ENCODE assay signal across 37 cellular contexts in genomic region chr2:209993968-209994367, GRCh38.
"Had no signal": no experiment of that assay in that cellular context is flagged by ENCODE, and none has a peak within 500 bp of the region (broad histone marks: within the 10 kb centered on the region; RNA-seq: fewer than 3 reads in every experiment).

No MANE protein-coding gene starts in this region.

- H3K36me3 Mint-ChIP-seq: activated CD4-positive, alpha-beta memory T cell treated with anti-CD3 and anti-CD28 coated beads for 36 hours; activated CD8-positive, alpha-beta memory T cell treated with anti-CD3 and anti-CD28 coated beads, Interleukin-2, amount 10 ng/mL, durations not matched to agents 7 days and 5 days; activated naive CD4-positive, alpha-beta T cell treated with anti-CD3 and anti-CD28 coated beads, Interleukin-2, amount 50 U/mL, for 24 hours; activated naive CD8-positive, alpha-beta T cell treated with anti-CD3 and anti-CD28 coated beads for 36 hours had no signal

- FAIRE-seq: colon, endometrium, endothelial cell of umbilical vein, frontal cortex had no signal

- ATAC-seq: activated CD4-positive, alpha-beta T cell treated with anti-CD3 and anti-CD28 coated beads for 36 hours; activated CD8-positive, alpha-beta memory T cell treated with anti-CD3 and anti-CD28 coated beads, Interleukin-2, amount 10 ng/mL, durations not matched to agents 7 days and 5 days; activated CD8-positive, alpha-beta T cell treated with anti-CD3 and anti-CD28 coated beads, Interleukin-2, amount 10 ng/mL, durations not matched to agents 7 days and 5 days; activated naive CD8-positive, alpha-beta T cell treated with anti-CD3 and anti-CD28 coated beads, Interleukin-2, amount 50 U/mL, for 24 hours; body of pancreas; effector memory CD8-positive, alpha-beta T cell; T-helper 17 cell had no signal

- H3K27ac Mint-ChIP-seq: activated CD4-positive, alpha-beta memory T cell treated with anti-CD3 and anti-CD28 coated beads for 36 hours; activated CD4-positive, alpha-beta T cell treated with anti-CD3 and anti-CD28 coated beads for 36 hours; activated CD4-positive, alpha-beta T cell treated with anti-CD3 and anti-CD28 coated beads, Interleukin-2, amount 10 ng/mL, durations not matched to agents 24 days and 14 days; activated CD8-positive, alpha-beta memory T cell treated with anti-CD3 and anti-CD28 coated beads, Interleukin-2, amount 10 ng/mL, durations not matched to agents 7 days and 5 days; activated CD8-positive, alpha-beta T cell treated with anti-CD3 and anti-CD28 coated beads, Interleukin-2, amount 10 ng/mL, durations not matched to agents 7 days and 5 days; activated naive CD4-positive, alpha-beta T cell treated with anti-CD3 and anti-CD28 coated beads for 36 hours; activated naive CD4-positive, alpha-beta T cell treated with anti-CD3 and anti-CD28 coated beads, Interleukin-2, amount 50 U/mL, for 24 hours; activated naive CD8-positive, alpha-beta T cell treated with anti-CD3 and anti-CD28 coated beads for 36 hours; activated naive CD8-positive, alpha-beta T cell treated with anti-CD3 and anti-CD28 coated beads, Interleukin-2, amount 50 U/mL, for 24 hours; activated T-helper 1 cell treated with anti-CD3 and anti-CD28 coated beads, Interleukin-12 subunit alpha, Interleukin-12 subunit beta, Interleukin-2, Interleukin-4 antibody, amounts not matched to agents 30 ng/mL and 10 ng/mL and 1 ng/mL, durations not matched to agents 14 hours and 24 hours and 36 hours; activated T-helper 2 cell treated with anti-CD3 and anti-CD28 coated beads, Interferon-gamma antibody, Interleukin-2, Interleukin-4, amounts not matched to agents 10 μg/mL and 5 μg/mL and 100 μg/mL, durations not matched to agents 14 hours and 24 hours and 36 hours; T-helper 17 cell; T-helper 2 cell treated with Interferon-gamma antibody and Interleukin-4, amounts not matched to agents 5 μg/mL and 100 μg/mL, for 36 hours had no signal

- DNase-seq: activated CD4-positive, alpha-beta memory T cell treated with anti-CD3 and anti-CD28 coated beads for 36 hours; activated CD4-positive, alpha-beta T cell treated with anti-CD3 and anti-CD28 coated beads for 36 hours; activated CD4-positive, alpha-beta T cell treated with anti-CD3 and anti-CD28 coated beads, Interleukin-2, amount 10 ng/mL, durations not matched to agents 24 days and 14 days; activated CD4-positive, CD25-positive, alpha-beta regulatory T cell; activated CD4-positive, CD25-positive, alpha-beta regulatory T cell treated with anti-CD3 and anti-CD28 coated beads, Interleukin-2, amount 50 U/mL, for 72 hours; activated CD8-positive, alpha-beta memory T cell treated with anti-CD3 and anti-CD28 coated beads, Interleukin-2, amount 10 ng/mL, durations not matched to agents 7 days and 5 days; activated CD8-positive, alpha-beta memory T cell treated with anti-CD3 and anti-CD28 coated beads, Interleukin-2, amount 50 U/mL, for 4 hours; activated CD8-positive, alpha-beta T cell treated with anti-CD3 and anti-CD28 coated beads, Interleukin-2, amount 10 ng/mL, durations not matched to agents 7 days and 5 days; activated effector memory CD4-positive, alpha-beta T cell treated with anti-CD3 and anti-CD28 coated beads, Interleukin-2, amount 50 U/mL, for 16 hours; activated naive CD4-positive, alpha-beta T cell treated with anti-CD3 and anti-CD28 coated beads for 36 hours; activated naive CD8-positive, alpha-beta T cell treated with anti-CD3 and anti-CD28 coated beads for 36 hours; activated naive CD8-positive, alpha-beta T cell treated with anti-CD3 and anti-CD28 coated beads, Interleukin-2, amount 50 U/mL, for 24 hours; activated T-cell treated with anti-CD3 and anti-CD28 coated beads, Interleukin-2, amount 50 U/mL, for 1 hour; activated T-cell treated with anti-CD3 and anti-CD28 coated beads, Interleukin-2, amount 50 U/mL, for 48 hours; adrenal gland; amygdala; aorta; body of pancreas; caudate nucleus; cortex of kidney; dermis blood vessel endothelial cell; effector CD4-positive, alpha-beta T cell; effector memory CD8-positive, alpha-beta T cell; esophagus squamous epithelium; head of caudate nucleus; T-helper 17 cell; T1000; WERI-Rb-1 had no signal

- H3K27ac ChIP-seq: adrenal gland, body of pancreas, epithelial cell of prostate, esophagus squamous epithelium, WERI-Rb-1 had no signal

- H3K4me3 Mint-ChIP-seq: activated CD4-positive, alpha-beta memory T cell treated with anti-CD3 and anti-CD28 coated beads for 36 hours; activated CD4-positive, alpha-beta T cell treated with anti-CD3 and anti-CD28 coated beads for 36 hours; activated CD4-positive, alpha-beta T cell treated with anti-CD3 and anti-CD28 coated beads, Interleukin-2, amount 10 ng/mL, durations not matched to agents 24 days and 14 days; activated CD8-positive, alpha-beta memory T cell treated with anti-CD3 and anti-CD28 coated beads, Interleukin-2, amount 10 ng/mL, durations not matched to agents 7 days and 5 days; activated CD8-positive, alpha-beta T cell treated with anti-CD3 and anti-CD28 coated beads, Interleukin-2, amount 10 ng/mL, durations not matched to agents 7 days and 5 days; activated naive CD4-positive, alpha-beta T cell treated with anti-CD3 and anti-CD28 coated beads for 36 hours; activated naive CD4-positive, alpha-beta T cell treated with anti-CD3 and anti-CD28 coated beads, Interleukin-2, amount 50 U/mL, for 24 hours; activated naive CD8-positive, alpha-beta T cell treated with anti-CD3 and anti-CD28 coated beads for 36 hours; activated naive CD8-positive, alpha-beta T cell treated with anti-CD3 and anti-CD28 coated beads, Interleukin-2, amount 50 U/mL, for 24 hours; activated T-helper 1 cell treated with anti-CD3 and anti-CD28 coated beads, Interleukin-12 subunit alpha, Interleukin-12 subunit beta, Interleukin-2, Interleukin-4 antibody, amounts not matched to agents 30 ng/mL and 10 ng/mL and 1 ng/mL, durations not matched to agents 14 hours and 24 hours and 36 hours; effector memory CD8-positive, alpha-beta T cell; T-helper 17 cell; T-helper 2 cell treated with Interferon-gamma antibody and Interleukin-4, amounts not matched to agents 5 μg/mL and 100 μg/mL, for 36 hours had no signal

- H3K27me3 Mint-ChIP-seq: activated CD4-positive, alpha-beta T cell treated with anti-CD3 and anti-CD28 coated beads for 36 hours; activated naive CD4-positive, alpha-beta T cell treated with anti-CD3 and anti-CD28 coated beads, Interleukin-2, amount 50 U/mL, for 24 hours had no signal

- H3K4me1 ChIP-seq: adrenal gland, body of pancreas, esophagus squamous epithelium had no signal

- H3K4me3 ChIP-seq: adrenal gland, body of pancreas, esophagus squamous epithelium had no signal

- H3K4me1 Mint-ChIP-seq: activated CD4-positive, alpha-beta T cell treated with anti-CD3 and anti-CD28 coated beads for 36 hours; activated naive CD4-positive, alpha-beta T cell treated with anti-CD3 and anti-CD28 coated beads, Interleukin-2, amount 50 U/mL, for 24 hours; activated naive CD8-positive, alpha-beta T cell treated with anti-CD3 and anti-CD28 coated beads, Interleukin-2, amount 50 U/mL, for 24 hours; T-helper 17 cell had no signal

- H3K36me3 ChIP-seq: adrenal gland, esophagus squamous epithelium, WERI-Rb-1 had no signal

- H3K27me3 ChIP-seq: adrenal gland, body of pancreas, esophagus squamous epithelium had no signal

- H3K9me3 Mint-ChIP-seq: activated CD4-positive, alpha-beta memory T cell treated with anti-CD3 and anti-CD28 coated beads for 36 hours; activated CD4-positive, alpha-beta T cell treated with anti-CD3 and anti-CD28 coated beads, Interleukin-2, amount 10 ng/mL, durations not matched to agents 24 days and 14 days; activated naive CD4-positive, alpha-beta T cell treated with anti-CD3 and anti-CD28 coated beads for 36 hours; activated naive CD4-positive, alpha-beta T cell treated with anti-CD3 and anti-CD28 coated beads, Interleukin-2, amount 50 U/mL, for 24 hours; activated naive CD8-positive, alpha-beta T cell treated with anti-CD3 and anti-CD28 coated beads for 36 hours; activated naive CD8-positive, alpha-beta T cell treated with anti-CD3 and anti-CD28 coated beads, Interleukin-2, amount 50 U/mL, for 24 hours; activated T-helper 1 cell treated with anti-CD3 and anti-CD28 coated beads, Interleukin-12 subunit alpha, Interleukin-12 subunit beta, Interleukin-2, Interleukin-4 antibody, amounts not matched to agents 30 ng/mL and 10 ng/mL and 1 ng/mL, durations not matched to agents 14 hours and 24 hours and 36 hours; activated T-helper 2 cell treated with anti-CD3 and anti-CD28 coated beads, Interferon-gamma antibody, Interleukin-2, Interleukin-4, amounts not matched to agents 10 μg/mL and 5 μg/mL and 100 μg/mL, durations not matched to agents 14 hours and 24 hours and 36 hours; effector memory CD8-positive, alpha-beta T cell; T-helper 2 cell treated with Interferon-gamma antibody and Interleukin-4, amounts not matched to agents 5 μg/mL and 100 μg/mL, for 36 hours had no signal

- H3K9me3 ChIP-seq: adrenal gland, body of pancreas, esophagus squamous epithelium had no signal
